26 cellular contexts compared by ENCODE assay signal in genomic region chr4:7020856-7021255, GRCh38. TPM values are rescaled to one million over a fixed set of nuclear protein-coding genes. Genes with fewer than 3 reads are reported as not detected.
DNase-seq lines count a peak whose midpoint lies in the region; FAIRE-seq and TF ChIP-seq lines count a peak whose summit lies in the region.
"Had no signal": no experiment of that assay in that cellular context is flagged by ENCODE, and none has a peak within 500 bp of the region (broad histone marks: within the 10 kb centered on the region; RNA-seq: fewer than 3 reads in every experiment).

No MANE protein-coding gene starts in this region.

- H3K36me3 Mint-ChIP-seq in MCF 10A (ENCODE audit: insufficient read depth, unreplicated experiment), result peaks cover 52% of the 10 kb centered on the region
- H3K36me3 Mint-ChIP-seq in astrocyte (ENCODE audit: low read depth, unreplicated experiment), result peaks cover 20% of the 10 kb centered on the region
- H3K36me3 Mint-ChIP-seq in neural crest cell (ENCODE audit: low read depth), result peaks cover 4% of the 10 kb centered on the region

- no peaks in the 10 kb centered on the region for H3K36me3 ChIP-seq in breast epithelium
- H3K36me3 ChIP-seq in astrocyte (ENCODE audit: insufficient read depth, low read length), result no peaks in the 10 kb centered on the region

- CTCF ChIA-PET in MCF 10A (lab: Yijun Ruan, JAX), result interaction anchor here (0.6 to 1.1 kb wide), 3 partner anchors 12 to 1173 kb away, joined by 3 to 4 read pairs (median 4); no protein-coding TSS in a partner anchor

- POLR2A ChIA-PET in MCF 10A (lab: Yijun Ruan, JAX), result interaction anchor here (0.7 to 4.3 kb wide), 7 partner anchors 12 to 46 kb away, joined by 3 to 41 read pairs (median 7); partner anchors contain the start of genes GRPEL1 and TADA2B

- H3K4me1 Mint-ChIP-seq in MCF 10A (ENCODE audit: insufficient read depth, unreplicated experiment) (peaks cover 11% of the 10 kb centered on the region), astrocyte (ENCODE audit: low read depth, unreplicated experiment) (peaks cover 32% of the 10 kb centered on the region), neural crest cell (peaks cover 29% of the 10 kb centered on the region)

- peaks cover 7% of the 10 kb centered on the region for H3K79me2 ChIP-seq in astrocyte (ENCODE audit: insufficient read depth, low read length)

- H3K9me3 ChIP-seq in breast epithelium (no peaks in the 10 kb centered on the region), astrocyte (ENCODE audit: insufficient read depth, low read depth, low read length) (no peaks in the 10 kb centered on the region)
- H3K9me3 ChIP-seq: SK-N-SH, stomach, thyroid gland had no signal

- H3K27ac ChIP-seq in breast epithelium (no peak overlapping the region), astrocyte (ENCODE audit: low read depth, low read length) (no peak overlapping the region)
- H3K27ac ChIP-seq: stomach, thyroid gland had no signal

- no peaks in the 10 kb centered on the region for H3K9me3 Mint-ChIP-seq in MCF 10A (ENCODE audit: unreplicated experiment)
- no peaks in the 10 kb centered on the region for H3K9me3 Mint-ChIP-seq in astrocyte (ENCODE audit: unreplicated experiment)
- H3K9me3 Mint-ChIP-seq in neural crest cell, result no peaks in the 10 kb centered on the region
- H3K9me3 Mint-ChIP-seq: dendritic cell treated with granulocyte-macrophage colony-stimulating factor and Interleukin-4, amounts not matched to agents 40 ng/mL and 50 ng/mL, for 4 days; T-helper 1 cell treated with Interleukin-12 subunit alpha and Interleukin-12 subunit beta and Interleukin-4 antibody, amounts not matched to agents 30 μg/mL and 1 μg/mL, for 36 hours had no signal

- TF ChIP-seq CTCF in MCF 10A (IDR thresholded peaks at IDR 0.05; ENCODE audit: unreplicated experiment) (no peak), breast epithelium (IDR thresholded peaks at IDR 0.05) (no peak), astrocyte (IDR thresholded peaks at IDR 0.05; ENCODE audit: insufficient read depth, low read depth, low read length) (no peak), neural crest cell (conservative IDR thresholded peaks at IDR 0.05) (no peak)

- H3K27me3 Mint-ChIP-seq in MCF 10A (ENCODE audit: insufficient read depth, unreplicated experiment), result no peaks in the 10 kb centered on the region
- no peaks in the 10 kb centered on the region for H3K27me3 Mint-ChIP-seq in astrocyte (ENCODE audit: low read depth, unreplicated experiment)
- H3K27me3 Mint-ChIP-seq in neural crest cell (ENCODE audit: low read depth), result no peaks in the 10 kb centered on the region
- H3K27me3 Mint-ChIP-seq: dendritic cell treated with granulocyte-macrophage colony-stimulating factor and Interleukin-4, amounts not matched to agents 40 ng/mL and 50 ng/mL, for 4 days had no signal

- H3K27ac Mint-ChIP-seq in MCF 10A (ENCODE audit: low read depth, unreplicated experiment), result peak overlapping the region; percentile 82
- H3K27ac Mint-ChIP-seq in astrocyte (ENCODE audit: unreplicated experiment), result peak overlapping the region; percentile 84
- peak overlapping the region; percentile 78 for H3K27ac Mint-ChIP-seq in neural crest cell (ENCODE audit: unreplicated experiment)
- H3K27ac Mint-ChIP-seq: dendritic cell treated with granulocyte-macrophage colony-stimulating factor and Interleukin-4, amounts not matched to agents 40 ng/mL and 50 ng/mL, for 4 days; T-helper 1 cell treated with Interleukin-12 subunit alpha and Interleukin-12 subunit beta and Interleukin-4 antibody, amounts not matched to agents 30 μg/mL and 1 μg/mL, for 36 hours had no signal

- H3K27me3 ChIP-seq in breast epithelium (no peaks in the 10 kb centered on the region), astrocyte (ENCODE audit: insufficient read depth, low read length) (no peaks in the 10 kb centered on the region)
- H3K27me3 ChIP-seq: stomach, thyroid gland had no signal

- no peak overlapping the region for H2AFZ ChIP-seq in astrocyte (ENCODE audit: low read depth, low read length)

- no peaks in the 10 kb centered on the region for H3K4me1 ChIP-seq in breast epithelium
- peaks cover 15% of the 10 kb centered on the region for H3K4me1 ChIP-seq in astrocyte (ENCODE audit: insufficient read depth, low read length)
- H3K4me1 ChIP-seq: stomach, thyroid gland had no signal

- no peak for FAIRE-seq in astrocyte (lab: Jason Lieb, UNC)
- FAIRE-seq: endometrium, frontal cortex, G401.6 had no signal

- H3K4me3 ChIP-seq in breast epithelium (no peak overlapping the region), astrocyte (ENCODE audit: insufficient read depth, low read depth, low read length) (no peak overlapping the region)
- H3K4me3 ChIP-seq: stomach, thyroid gland had no signal

- BruUV-seq in MCF 10A (replicated peaks; lab: Mats Ljungman, UMichigan), result no TSS peak

- peaks cover 11% of the 10 kb centered on the region for H4K20me1 ChIP-seq in astrocyte (ENCODE audit: insufficient read depth, low read length)

- no peak for DNase-seq in MCF 10A (ENCODE audit: unreplicated experiment)
- no peak for DNase-seq in breast epithelium (ENCODE audit: low spot score in 2 of 2)
- DNase-seq in astrocyte (ENCODE audit: low read depth), result no peak
- DNase-seq in neural crest cell (ENCODE audit: low read depth, low spot score), result no peak
- DNase-seq in mucosa of gallbladder (ENCODE audit: low spot score), result no peak
- DNase-seq in dedifferentiated amniotic fluid mesenchymal stem cell (ENCODE audit: extremely low spot score), result no peak
- DNase-seq in OCI-M2 (lab: John Stamatoyannopoulos, UW; ENCODE audit: unreplicated experiment), result no peak
- DNase-seq in NCI-H2081 treated with DMSO at 0.1 percent for 48 hours (lab: John Stamatoyannopoulos, UW), result no peak
- DNase-seq: ACHN; activated CD4-positive, CD25-positive, alpha-beta regulatory T cell treated with anti-CD3 and anti-CD28 coated beads, Interleukin-2, amount 50 U/mL, for 72 hours; caudate nucleus; HCEC 1CT; KG1; NCI-H1417 treated with DMSO at 0.1 percent for 48 hours; NCI-H2081; NCI-H226; NCI-H69; RPMI8226; SK-N-SH; stomach; thyroid gland had no signal

- no peak overlapping the region for H3K9ac ChIP-seq in astrocyte (ENCODE audit: low read length)
- H3K9ac ChIP-seq: SK-N-SH had no signal

- H3K4me3 Mint-ChIP-seq in MCF 10A (ENCODE audit: unreplicated experiment) (no peak overlapping the region), astrocyte (ENCODE audit: unreplicated experiment) (no peak overlapping the region), neural crest cell (no peak overlapping the region)
- H3K4me3 Mint-ChIP-seq: dendritic cell treated with granulocyte-macrophage colony-stimulating factor and Interleukin-4, amounts not matched to agents 40 ng/mL and 50 ng/mL, for 4 days; T-helper 1 cell treated with Interleukin-12 subunit alpha and Interleukin-12 subunit beta and Interleukin-4 antibody, amounts not matched to agents 30 μg/mL and 1 μg/mL, for 36 hours had no signal

- TF ChIP-seq POLR2A in breast epithelium (IDR thresholded peaks at IDR 0.05), result no peak

- intact Hi-C loops in MCF 10A (cut with micrococcal nuclease), result no loop called here
- intact Hi-C loops in breast epithelium (cut with DNase I; ENCODE audit: low total_unique reads), result no loop called here

- H3K4me2 ChIP-seq in astrocyte (ENCODE audit: low read length), result no peak overlapping the region
- H3K4me2 ChIP-seq: SK-N-SH had no signal

RNA-seq across cellular contexts. Expression of gene TADA2B, which starts 22.3 kb away (rescaled TPM):
- total RNA-seq in MCF 10A (2022), result 29.5 and 31.8 TPM in 2 replicates
- 10 to 100 TPM; 16.4 to 22.7 (median 17.8) TPM for total RNA-seq in breast epithelium
- 18.0 and 19.8 TPM in 2 replicates for total RNA-seq in astrocyte
- total RNA-seq in neural crest cell, result 18.6 and 19.2 TPM in 2 replicates
- total RNA-seq in mucosa of gallbladder, result 23.9 TPM

RNA-seq across cellular contexts. Expression of gene GRPEL1, which starts 47.0 kb away (rescaled TPM):
- 73.0 and 82.9 TPM in 2 replicates for total RNA-seq in MCF 10A (2022)
- 10 to 100 TPM; 20.2 to 24.1 (median 22.6) TPM for total RNA-seq in breast epithelium
- 48.3 and 55.8 TPM in 2 replicates for total RNA-seq in astrocyte
- total RNA-seq in neural crest cell, result 26.6 and 28.2 TPM in 2 replicates
- total RNA-seq in mucosa of gallbladder, result 27.5 TPM
